ENCODE assay signal across 1 cellular context in the genomic region with DNA sequence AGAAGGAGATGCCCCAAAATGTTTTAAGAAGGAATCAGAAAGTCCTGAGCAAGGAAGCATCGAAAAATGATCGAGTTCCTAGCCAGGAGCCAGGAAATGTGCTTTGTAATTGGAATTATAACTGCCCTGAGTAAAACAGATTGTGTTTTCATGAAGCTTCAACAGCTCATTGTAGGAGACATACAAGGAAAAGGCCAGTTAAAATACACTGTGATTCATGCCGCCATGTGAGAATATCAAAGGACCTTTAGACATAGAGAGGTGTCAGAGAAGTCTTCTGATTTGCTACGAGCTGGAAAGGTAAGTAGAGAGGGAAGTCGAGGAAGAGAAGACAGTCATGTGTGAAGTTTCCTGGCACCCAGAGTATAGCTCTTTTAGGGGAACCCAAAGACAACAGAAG.
TF ChIP-seq lines count a peak whose summit lies in the region.

No MANE protein-coding gene starts in this region.

TF ChIP-seq in WTC11, 78 proteins besides CTCF, POLR2A, EP300 and RAD21 (continued from another document):
- TF ChIP-seq, protein P1, sequence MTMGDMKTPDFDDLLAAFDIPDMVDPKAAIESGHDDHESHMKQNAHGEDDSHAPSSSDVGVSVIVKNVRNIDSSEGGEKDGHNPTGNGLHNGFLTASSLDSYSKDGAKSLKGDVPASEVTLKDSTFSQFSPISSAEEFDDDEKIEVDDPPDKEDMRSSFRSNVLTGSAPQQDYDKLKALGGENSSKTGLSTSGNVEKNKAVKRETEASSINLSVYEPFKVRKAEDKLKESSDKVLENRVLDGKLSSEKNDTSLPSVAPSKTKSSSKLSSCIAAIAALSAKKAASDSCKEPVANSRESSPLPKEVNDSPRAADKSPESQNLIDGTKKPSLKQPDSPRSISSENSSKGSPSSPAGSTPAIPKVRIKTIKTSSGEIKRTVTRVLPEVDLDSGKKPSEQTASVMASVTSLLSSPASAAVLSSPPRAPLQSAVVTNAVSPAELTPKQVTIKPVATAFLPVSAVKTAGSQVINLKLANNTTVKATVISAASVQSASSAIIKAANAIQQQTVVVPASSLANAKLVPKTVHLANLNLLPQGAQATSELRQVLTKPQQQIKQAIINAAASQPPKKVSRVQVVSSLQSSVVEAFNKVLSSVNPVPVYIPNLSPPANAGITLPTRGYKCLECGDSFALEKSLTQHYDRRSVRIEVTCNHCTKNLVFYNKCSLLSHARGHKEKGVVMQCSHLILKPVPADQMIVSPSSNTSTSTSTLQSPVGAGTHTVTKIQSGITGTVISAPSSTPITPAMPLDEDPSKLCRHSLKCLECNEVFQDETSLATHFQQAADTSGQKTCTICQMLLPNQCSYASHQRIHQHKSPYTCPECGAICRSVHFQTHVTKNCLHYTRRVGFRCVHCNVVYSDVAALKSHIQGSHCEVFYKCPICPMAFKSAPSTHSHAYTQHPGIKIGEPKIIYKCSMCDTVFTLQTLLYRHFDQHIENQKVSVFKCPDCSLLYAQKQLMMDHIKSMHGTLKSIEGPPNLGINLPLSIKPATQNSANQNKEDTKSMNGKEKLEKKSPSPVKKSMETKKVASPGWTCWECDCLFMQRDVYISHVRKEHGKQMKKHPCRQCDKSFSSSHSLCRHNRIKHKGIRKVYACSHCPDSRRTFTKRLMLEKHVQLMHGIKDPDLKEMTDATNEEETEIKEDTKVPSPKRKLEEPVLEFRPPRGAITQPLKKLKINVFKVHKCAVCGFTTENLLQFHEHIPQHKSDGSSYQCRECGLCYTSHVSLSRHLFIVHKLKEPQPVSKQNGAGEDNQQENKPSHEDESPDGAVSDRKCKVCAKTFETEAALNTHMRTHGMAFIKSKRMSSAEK (CRISPR knock-in tag; IDR thresholded peaks at IDR 0.05; ENCODE audit: borderline replicate concordance), result no peak
- no peak for TF ChIP-seq ZNF423 (CRISPR knock-in tag; IDR thresholded peaks at IDR 0.05)
- TF ChIP-seq, protein P2, sequence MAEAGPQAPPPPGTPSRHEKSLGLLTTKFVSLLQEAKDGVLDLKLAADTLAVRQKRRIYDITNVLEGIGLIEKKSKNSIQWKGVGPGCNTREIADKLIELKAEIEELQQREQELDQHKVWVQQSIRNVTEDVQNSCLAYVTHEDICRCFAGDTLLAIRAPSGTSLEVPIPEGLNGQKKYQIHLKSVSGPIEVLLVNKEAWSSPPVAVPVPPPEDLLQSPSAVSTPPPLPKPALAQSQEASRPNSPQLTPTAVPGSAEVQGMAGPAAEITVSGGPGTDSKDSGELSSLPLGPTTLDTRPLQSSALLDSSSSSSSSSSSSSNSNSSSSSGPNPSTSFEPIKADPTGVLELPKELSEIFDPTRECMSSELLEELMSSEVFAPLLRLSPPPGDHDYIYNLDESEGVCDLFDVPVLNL (CRISPR knock-in tag; IDR thresholded peaks at IDR 0.05; ENCODE audit: borderline replicate concordance, low read depth), result no peak
- TF ChIP-seq ZNF317 (CRISPR knock-in tag; IDR thresholded peaks at IDR 0.05; ENCODE audit: borderline replicate concordance, low read depth), result no peak
- no peak for TF ChIP-seq ZNF416 (CRISPR knock-in tag; IDR thresholded peaks at IDR 0.05)
- no peak for TF ChIP-seq ATF1 (CRISPR knock-in tag; IDR thresholded peaks at IDR 0.05)
- no peak for TF ChIP-seq CBFB (CRISPR knock-in tag; IDR thresholded peaks at IDR 0.05; ENCODE audit: low read depth)
- TF ChIP-seq, protein P3, sequence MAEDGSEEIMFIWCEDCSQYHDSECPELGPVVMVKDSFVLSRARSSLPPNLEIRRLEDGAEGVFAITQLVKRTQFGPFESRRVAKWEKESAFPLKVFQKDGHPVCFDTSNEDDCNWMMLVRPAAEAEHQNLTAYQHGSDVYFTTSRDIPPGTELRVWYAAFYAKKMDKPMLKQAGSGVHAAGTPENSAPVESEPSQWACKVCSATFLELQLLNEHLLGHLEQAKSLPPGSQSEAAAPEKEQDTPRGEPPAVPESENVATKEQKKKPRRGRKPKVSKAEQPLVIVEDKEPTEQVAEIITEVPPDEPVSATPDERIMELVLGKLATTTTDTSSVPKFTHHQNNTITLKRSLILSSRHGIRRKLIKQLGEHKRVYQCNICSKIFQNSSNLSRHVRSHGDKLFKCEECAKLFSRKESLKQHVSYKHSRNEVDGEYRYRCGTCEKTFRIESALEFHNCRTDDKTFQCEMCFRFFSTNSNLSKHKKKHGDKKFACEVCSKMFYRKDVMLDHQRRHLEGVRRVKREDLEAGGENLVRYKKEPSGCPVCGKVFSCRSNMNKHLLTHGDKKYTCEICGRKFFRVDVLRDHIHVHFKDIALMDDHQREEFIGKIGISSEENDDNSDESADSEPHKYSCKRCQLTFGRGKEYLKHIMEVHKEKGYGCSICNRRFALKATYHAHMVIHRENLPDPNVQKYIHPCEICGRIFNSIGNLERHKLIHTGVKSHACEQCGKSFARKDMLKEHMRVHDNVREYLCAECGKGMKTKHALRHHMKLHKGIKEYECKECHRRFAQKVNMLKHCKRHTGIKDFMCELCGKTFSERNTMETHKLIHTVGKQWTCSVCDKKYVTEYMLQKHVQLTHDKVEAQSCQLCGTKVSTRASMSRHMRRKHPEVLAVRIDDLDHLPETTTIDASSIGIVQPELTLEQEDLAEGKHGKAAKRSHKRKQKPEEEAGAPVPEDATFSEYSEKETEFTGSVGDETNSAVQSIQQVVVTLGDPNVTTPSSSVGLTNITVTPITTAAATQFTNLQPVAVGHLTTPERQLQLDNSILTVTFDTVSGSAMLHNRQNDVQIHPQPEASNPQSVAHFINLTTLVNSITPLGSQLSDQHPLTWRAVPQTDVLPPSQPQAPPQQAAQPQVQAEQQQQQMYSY (CRISPR knock-in tag; IDR thresholded peaks at IDR 0.05), result no peak
- TF ChIP-seq, protein P4, sequence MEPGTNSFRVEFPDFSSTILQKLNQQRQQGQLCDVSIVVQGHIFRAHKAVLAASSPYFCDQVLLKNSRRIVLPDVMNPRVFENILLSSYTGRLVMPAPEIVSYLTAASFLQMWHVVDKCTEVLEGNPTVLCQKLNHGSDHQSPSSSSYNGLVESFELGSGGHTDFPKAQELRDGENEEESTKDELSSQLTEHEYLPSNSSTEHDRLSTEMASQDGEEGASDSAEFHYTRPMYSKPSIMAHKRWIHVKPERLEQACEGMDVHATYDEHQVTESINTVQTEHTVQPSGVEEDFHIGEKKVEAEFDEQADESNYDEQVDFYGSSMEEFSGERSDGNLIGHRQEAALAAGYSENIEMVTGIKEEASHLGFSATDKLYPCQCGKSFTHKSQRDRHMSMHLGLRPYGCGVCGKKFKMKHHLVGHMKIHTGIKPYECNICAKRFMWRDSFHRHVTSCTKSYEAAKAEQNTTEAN (CRISPR knock-in tag; IDR thresholded peaks at IDR 0.05), result no peak
- TF ChIP-seq, protein P5, sequence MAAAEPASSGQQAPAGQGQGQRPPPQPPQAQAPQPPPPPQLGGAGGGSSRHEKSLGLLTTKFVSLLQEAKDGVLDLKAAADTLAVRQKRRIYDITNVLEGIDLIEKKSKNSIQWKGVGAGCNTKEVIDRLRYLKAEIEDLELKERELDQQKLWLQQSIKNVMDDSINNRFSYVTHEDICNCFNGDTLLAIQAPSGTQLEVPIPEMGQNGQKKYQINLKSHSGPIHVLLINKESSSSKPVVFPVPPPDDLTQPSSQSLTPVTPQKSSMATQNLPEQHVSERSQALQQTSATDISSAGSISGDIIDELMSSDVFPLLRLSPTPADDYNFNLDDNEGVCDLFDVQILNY (CRISPR knock-in tag; IDR thresholded peaks at IDR 0.05), result no peak
- no peak for TF ChIP-seq TEAD4 (CRISPR knock-in tag; IDR thresholded peaks at IDR 0.05)
- TF ChIP-seq, protein P6, sequence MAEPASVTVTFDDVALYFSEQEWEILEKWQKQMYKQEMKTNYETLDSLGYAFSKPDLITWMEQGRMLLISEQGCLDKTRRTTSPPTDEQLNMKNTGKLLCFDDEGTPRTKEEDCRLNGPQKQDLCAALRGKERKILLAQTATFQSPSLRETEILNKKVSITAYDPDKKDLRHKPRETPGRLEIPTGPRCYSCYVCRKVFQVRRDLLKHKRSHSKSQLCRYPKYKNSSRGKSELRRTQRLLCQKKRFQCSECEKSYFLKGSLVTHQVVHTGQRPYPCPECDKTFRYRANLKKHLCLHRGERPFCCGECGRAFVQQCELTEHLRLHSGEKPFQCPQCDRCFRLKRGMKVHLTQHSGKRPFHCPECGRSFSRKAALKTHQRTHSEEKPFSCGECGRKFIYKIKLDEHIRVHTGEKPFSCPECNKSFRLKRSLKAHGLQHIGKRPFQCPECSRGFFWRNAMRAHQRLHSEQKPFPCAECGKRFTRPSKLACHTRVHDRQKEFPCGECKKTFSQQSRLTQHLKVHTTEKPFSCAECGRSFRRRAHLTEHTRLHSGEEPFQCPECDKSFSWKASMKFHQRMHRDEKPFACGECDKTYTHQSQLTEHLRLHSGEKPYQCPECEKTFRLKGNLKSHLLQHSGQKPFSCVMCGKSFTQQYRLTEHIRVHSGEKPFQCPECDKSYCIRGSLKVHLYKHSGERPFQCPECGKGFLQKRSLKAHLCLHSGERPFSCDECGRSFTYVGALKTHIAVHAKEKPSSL (CRISPR knock-in tag; conservative IDR thresholded peaks at IDR 0.05), result no peak
- TF ChIP-seq NR1H2 (CRISPR knock-in tag; IDR thresholded peaks at IDR 0.05), result no peak
- TF ChIP-seq, protein P7, sequence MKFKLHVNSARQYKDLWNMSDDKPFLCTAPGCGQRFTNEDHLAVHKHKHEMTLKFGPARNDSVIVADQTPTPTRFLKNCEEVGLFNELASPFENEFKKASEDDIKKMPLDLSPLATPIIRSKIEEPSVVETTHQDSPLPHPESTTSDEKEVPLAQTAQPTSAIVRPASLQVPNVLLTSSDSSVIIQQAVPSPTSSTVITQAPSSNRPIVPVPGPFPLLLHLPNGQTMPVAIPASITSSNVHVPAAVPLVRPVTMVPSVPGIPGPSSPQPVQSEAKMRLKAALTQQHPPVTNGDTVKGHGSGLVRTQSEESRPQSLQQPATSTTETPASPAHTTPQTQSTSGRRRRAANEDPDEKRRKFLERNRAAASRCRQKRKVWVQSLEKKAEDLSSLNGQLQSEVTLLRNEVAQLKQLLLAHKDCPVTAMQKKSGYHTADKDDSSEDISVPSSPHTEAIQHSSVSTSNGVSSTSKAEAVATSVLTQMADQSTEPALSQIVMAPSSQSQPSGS (CRISPR knock-in tag; IDR thresholded peaks at IDR 0.05; ENCODE audit: borderline replicate concordance, low read depth), result no peak
